Comparison of ENCODE assay signal across 8 cellular contexts in genomic region chr9:86353591-86354047, GRCh38. TPM values are rescaled to one million over a fixed set of nuclear protein-coding genes. Genes with fewer than 3 reads are reported as not detected.
DNase-seq lines count a peak whose midpoint lies in the region; ATAC-seq and TF ChIP-seq lines count a peak whose summit lies in the region.

No MANE protein-coding gene starts in this region.

- DNase-seq in GM13977 (ENCODE audit: low spot score) (peak; percentile 27), MG63 (peak; percentile 11), left cardiac atrium (no peak), GOT3 (lab: John Stamatoyannopoulos, UW) (no peak), germinal center (ENCODE audit: low spot score) (no peak), HuH-7 (ENCODE audit: low spot score) (no peak)

- H3K4me3 Mint-ChIP-seq in activated T-helper 17 cell treated with anti-CD3 and anti-CD28 coated beads, Interleukin-2, amount 50 U/mL, for 72 hours: peak overlapping the region; percentile 95

- intact Hi-C loops in left cardiac atrium (cut with DNase I): no loop called here

- H3K9ac ChIP-seq in rectal smooth muscle tissue (ENCODE audit: low read length): peak overlapping the region; percentile 91

- H3K27me3 Mint-ChIP-seq in activated T-helper 17 cell treated with anti-CD3 and anti-CD28 coated beads, Interleukin-2, amount 50 U/mL, for 72 hours: no peaks in the 10 kb centered on the region

- H3K36me3 Mint-ChIP-seq in activated T-helper 17 cell treated with anti-CD3 and anti-CD28 coated beads, Interleukin-2, amount 50 U/mL, for 72 hours (ENCODE audit: low read depth): peaks cover 57% of the 10 kb centered on the region

- peaks cover 4% of the 10 kb centered on the region for H3K4me1 ChIP-seq in rectal smooth muscle tissue (ENCODE audit: control insufficient read depth, insufficient read depth, low read length)

- H3K4me3 ChIP-seq in MG63 (peak overlapping the region; percentile 97), rectal smooth muscle tissue (ENCODE audit: low read length) (peak overlapping the region; percentile 86)

- no peak for TF ChIP-seq CTCF in GM13977 (IDR thresholded peaks at IDR 0.05; ENCODE audit: extremely low read depth, insufficient read depth, missing control alignments)

- in situ Hi-C loops in GM13977 (cut with MboI; ENCODE audit: low pct_unique_long_range_greater_than_20kb, low sequenced_read_pairs, unreplicated experiment): no loop called here

- no peaks in the 10 kb centered on the region for H3K9me3 ChIP-seq in MG63

- H3K36me3 ChIP-seq in MG63: peaks cover 23% of the 10 kb centered on the region
- peaks cover 3% of the 10 kb centered on the region for H3K36me3 ChIP-seq in rectal smooth muscle tissue (ENCODE audit: control insufficient read depth, insufficient read depth, low read length)

- H3K27me3 ChIP-seq in MG63 (no peaks in the 10 kb centered on the region), rectal smooth muscle tissue (ENCODE audit: control insufficient read depth, insufficient read depth, low read length) (no peaks in the 10 kb centered on the region)

- H3K9me3 Mint-ChIP-seq in activated T-helper 17 cell treated with anti-CD3 and anti-CD28 coated beads, Interleukin-2, amount 50 U/mL, for 72 hours: no peaks in the 10 kb centered on the region

- peak overlapping the region; percentile 92 for H3K27ac ChIP-seq in rectal smooth muscle tissue (ENCODE audit: low read depth, low read length)

- peak overlapping the region; percentile 99 for H3K27ac Mint-ChIP-seq in activated T-helper 17 cell treated with anti-CD3 and anti-CD28 coated beads, Interleukin-2, amount 50 U/mL, for 72 hours

- ATAC-seq in activated T-helper 17 cell treated with anti-CD3 and anti-CD28 coated beads, Interleukin-2, amount 50 U/mL, for 72 hours (replicated peaks): peak; percentile 47
- ATAC-seq in left cardiac atrium: peak; percentile 2 to 48

- H3K4me1 Mint-ChIP-seq in activated T-helper 17 cell treated with anti-CD3 and anti-CD28 coated beads, Interleukin-2, amount 50 U/mL, for 72 hours: peaks cover 18% of the 10 kb centered on the region

RNA-seq across cellular contexts. Expression of gene TUT7, which starts 0.6 kb away (rescaled TPM):
- total RNA-seq in MG63 (2014; rRNA removed; shearing (Covaris generic); ENCODE audit: low replicate concordance): 9.9 and 11.8 TPM in 2 replicates
- total RNA-seq in activated T-helper 17 cell treated with anti-CD3 and anti-CD28 coated beads, Interleukin-2, amount 50 U/mL, for 72 hours: 10 to 100 TPM; 42.7 to 79.0 TPM
- total RNA-seq in left cardiac atrium: 10 to 100 TPM; 13.0 to 14.3 TPM

Comparison
In these comparisons a context has a peak if more than half of its experiments do, and no peak if none do; other contexts are left out.
1. DNase-seq: peak in GM13977 (single experiment) and MG63 (single experiment); none in left cardiac atrium (single experiment), GOT3 (single experiment), germinal center (single experiment) and HuH-7 (single experiment).